ENCODE assay signal across 1 cellular context in genomic region chr15:84773716-84774115, GRCh38.
A peak's percentile ranks its signal among the peaks of the same experiment; 100 is the strongest.
TF ChIP-seq lines count a peak whose summit lies in the region.

No MANE protein-coding gene starts in this region.

TF ChIP-seq in GM12878, 131 proteins besides CTCF, POLR2A, EP300 and RAD21:
- TF ChIP-seq ZNF687 (IDR thresholded peaks at IDR 0.05) (0 out of 2 replicates have a peak, but pooled peaks have one; percentile 36), FOXM1 (IDR thresholded peaks at IDR 0.05; ENCODE audit: low read depth, low read length) (no peak)
